ENCODE assay signal across 21 cellular contexts in genomic region chr13:42327725-42328124, GRCh38.
"Had no signal": no experiment of that assay in that cellular context is flagged by ENCODE, and none has a peak within 500 bp of the region (broad histone marks: within the 10 kb centered on the region; RNA-seq: fewer than 3 reads in every experiment).

No MANE protein-coding gene starts in this region.

- H3K9ac ChIP-seq: parathyroid adenoma had no signal

- H3K27me3 ChIP-seq: esophagus squamous epithelium, upper lobe of right lung had no signal

- H3K4me1 Mint-ChIP-seq: nephron had no signal

- H2AFZ ChIP-seq: parathyroid adenoma had no signal

- H3K9me3 Mint-ChIP-seq: nephron had no signal

- H3K79me2 ChIP-seq: parathyroid adenoma had no signal

- ATAC-seq: activated CD4-positive, CD25-positive, alpha-beta regulatory T cell treated with anti-CD3 and anti-CD28 coated beads, Interleukin-2, amount 50 U/mL, for 24 hours; activated naive CD4-positive, alpha-beta T cell treated with anti-CD3 and anti-CD28 coated beads, Interleukin-2, amount 50 U/mL, for 72 hours; left colon; sciatic nerve; upper lobe of right lung had no signal

- DNase-seq: activated CD4-positive, alpha-beta T cell treated with anti-CD3 and anti-CD28 coated beads, Interleukin-2, amount 10 ng/mL, durations not matched to agents 7 days and 5 days; activated CD8-positive, alpha-beta memory T cell treated with anti-CD3 and anti-CD28 coated beads for 24 hours; activated gamma-delta T cell treated with Interleukin-2 at 50 U/mL for 16 hours; amniotic stem cell; effector CD8-positive, alpha-beta T cell; esophagus squamous epithelium; hippocampal formation; islet precursor cell; left colon; midbrain; stimulated activated CD4-positive, alpha-beta T cell treated with anti-CD3 and anti-CD28 coated beads, Interleukin-4, amount 100 ng/mL, for 1 hour; T-helper 1 cell; upper lobe of right lung had no signal

- H3K4me1 ChIP-seq: esophagus squamous epithelium, parathyroid adenoma, upper lobe of right lung had no signal

- H3K4me2 ChIP-seq: smooth muscle cell had no signal

- H3K4me3 Mint-ChIP-seq: activated CD4-positive, alpha-beta T cell treated with anti-CD3 and anti-CD28 coated beads, Interleukin-2, amount 10 ng/mL, durations not matched to agents 7 days and 5 days; nephron had no signal

- H3K9me3 ChIP-seq: esophagus squamous epithelium, upper lobe of right lung had no signal

- H3K4me3 ChIP-seq: esophagus squamous epithelium, lung, smooth muscle cell, upper lobe of right lung had no signal

- H3K27ac Mint-ChIP-seq: activated CD4-positive, alpha-beta T cell treated with anti-CD3 and anti-CD28 coated beads, Interleukin-2, amount 10 ng/mL, durations not matched to agents 7 days and 5 days; nephron had no signal

- H3K27ac ChIP-seq: esophagus squamous epithelium, parathyroid adenoma, upper lobe of right lung had no signal

- FAIRE-seq: endothelial cell of umbilical vein had no signal

- H3K27me3 Mint-ChIP-seq: activated CD4-positive, alpha-beta T cell treated with anti-CD3 and anti-CD28 coated beads, Interleukin-2, amount 10 ng/mL, durations not matched to agents 7 days and 5 days had no signal
